ENCODE assay signal across 11 cellular contexts in genomic region chr10:23325132-23325531, GRCh38.
A peak's percentile ranks its signal among the peaks of the same experiment; 100 is the strongest.
DNase-seq lines count a peak whose midpoint lies in the region; ATAC-seq and TF ChIP-seq lines count a peak whose summit lies in the region.
"Had no signal": no experiment of that assay in that cellular context is flagged by ENCODE, and none has a peak within 500 bp of the region (broad histone marks: within the 10 kb centered on the region; RNA-seq: fewer than 3 reads in every experiment).

No MANE protein-coding gene starts in this region.

- DNase-seq in GM10248 (ENCODE audit: extremely low spot score): no peak
- no peak for DNase-seq in RWPE2 (ENCODE audit: low spot score)
- no peak for DNase-seq in NCI-H2107 (lab: John Stamatoyannopoulos, UW)
- DNase-seq in NCI-H226: no peak
- DNase-seq in SW480 (ENCODE audit: low spot score): no peak
- DNase-seq: ovary, upper lobe of left lung had no signal

- no peaks in the 10 kb centered on the region for H3K36me3 ChIP-seq in RWPE2 (ENCODE audit: low read depth)
- H3K36me3 ChIP-seq: ovary, upper lobe of left lung had no signal

- H3K27ac ChIP-seq in RWPE2 (ENCODE audit: poor library complexity, severe bottlenecking): no peak overlapping the region
- H3K27ac ChIP-seq: ovary, upper lobe of left lung had no signal

- peak; percentile 99 for ATAC-seq in GM18870 (IDR thresholded peaks at IDR 0.05; ENCODE audit: unreplicated experiment)
- ATAC-seq in HG02678 (IDR thresholded peaks at IDR 0.05; ENCODE audit: unreplicated experiment): peak; percentile 93
- no peak; the same call in 2 of the 3 replicates for ATAC-seq in RWPE2 (ENCODE audit: low read depth)
- ATAC-seq in HG02970 (IDR thresholded peaks at IDR 0.05; ENCODE audit: low FRiP score, unreplicated experiment): no peak
- ATAC-seq: HCT116 had no signal

- CTCF ChIA-PET in GM10248 (lab: Yijun Ruan, JAX): interaction anchor here (1.0 to 4.0 kb wide), 3 partner anchors 9 to 165 kb away, joined by 3 to 35 read pairs (median 3); no protein-coding TSS in a partner anchor

- H3K4me1 ChIP-seq in RWPE2 (ENCODE audit: insufficient read depth, poor library complexity, severe bottlenecking): peaks cover 9% of the 10 kb centered on the region
- H3K4me1 ChIP-seq: upper lobe of left lung had no signal

- no peaks in the 10 kb centered on the region for H3K9me3 ChIP-seq in RWPE2 (ENCODE audit: severe bottlenecking)
- H3K9me3 ChIP-seq: ovary, upper lobe of left lung had no signal

- no peak overlapping the region for H3K4me3 ChIP-seq in RWPE2 (ENCODE audit: severe bottlenecking)
- H3K4me3 ChIP-seq: ovary, upper lobe of left lung had no signal

- no peaks in the 10 kb centered on the region for H3K27me3 ChIP-seq in RWPE2 (ENCODE audit: insufficient read depth, poor library complexity, severe bottlenecking)
- H3K27me3 ChIP-seq: ovary, upper lobe of left lung had no signal

- POLR2A ChIA-PET in GM10248 (lab: Yijun Ruan, JAX): no interaction called here

- TF ChIP-seq CTCF in GM10248 (IDR thresholded peaks at IDR 0.05; ENCODE audit: control extremely low read depth, extremely low read depth, low read depth, missing control alignments) (peak; percentile 14), RWPE2 (IDR thresholded peaks at IDR 0.05; ENCODE audit: poor library complexity, severe bottlenecking) (peak; percentile 20)

Comparison
In these comparisons a context has a peak if more than half of its experiments do, and no peak if none do; other contexts are left out.
1. ATAC-seq: peak in GM18870 (single experiment) and HG02678 (single experiment); none in RWPE2 (single experiment) and HG02970 (single experiment).